ENCODE assay signal across 9 cellular contexts in the genomic region with DNA sequence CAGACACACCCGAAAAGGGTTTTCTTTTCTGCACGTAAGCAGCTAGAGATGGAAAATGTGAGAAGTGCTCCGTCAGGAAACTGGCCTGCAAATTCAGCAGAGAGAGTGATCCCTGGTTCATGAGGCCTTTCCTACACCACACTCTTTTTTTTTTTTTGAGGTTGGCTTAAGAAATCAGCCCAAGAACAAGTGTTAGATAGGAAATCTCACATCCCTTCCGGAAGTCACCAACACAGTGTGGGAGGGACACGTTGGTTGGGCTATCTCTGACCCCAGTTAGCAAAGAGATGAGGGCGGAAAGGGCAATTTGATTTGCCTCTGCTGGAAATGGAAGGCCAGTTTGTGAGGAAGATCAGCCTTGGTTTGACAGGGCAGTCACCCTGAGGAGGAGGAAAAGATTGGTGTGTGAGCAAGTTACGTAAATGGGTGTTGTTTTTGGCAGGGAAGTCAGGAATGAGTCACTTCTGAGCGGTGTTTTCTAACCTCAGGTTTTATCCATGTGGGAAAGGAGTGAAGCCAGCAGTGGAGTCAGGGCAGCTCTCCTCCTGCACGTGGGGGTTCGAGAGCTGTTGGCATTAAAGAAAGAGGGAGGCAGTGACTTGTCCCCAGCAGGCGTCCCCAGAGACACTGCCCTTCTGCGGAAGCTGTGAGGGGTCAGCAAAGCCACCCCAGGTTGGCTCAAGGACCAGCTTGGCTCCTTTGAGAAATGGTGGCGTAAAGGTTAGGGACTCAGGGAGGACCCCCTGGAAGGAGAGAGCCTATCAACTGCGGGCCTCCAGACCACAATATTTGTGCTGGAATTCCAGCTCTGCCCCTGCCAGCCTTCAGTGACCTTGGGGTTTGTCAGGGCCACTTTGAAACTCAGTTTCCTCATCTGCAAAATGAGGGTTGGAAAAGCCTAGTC.
DNase-seq lines count a peak whose midpoint lies in the region; ATAC-seq and TF ChIP-seq lines count a peak whose summit lies in the region.
"Had no signal": no experiment of that assay in that cellular context is flagged by ENCODE, and none has a peak within 500 bp of the region (broad histone marks: within the 10 kb centered on the region; RNA-seq: fewer than 3 reads in every experiment).

No MANE protein-coding gene starts in this region.

- peaks cover 8% of the 10 kb centered on the region for H3K9me3 Mint-ChIP-seq in activated CD4-positive, alpha-beta memory T cell treated with anti-CD3 and anti-CD28 coated beads for 36 hours

- WGBS in prostate gland = 47% methylated on average over 14 of the region's 14 CpGs

- H3K27ac Mint-ChIP-seq in activated CD4-positive, alpha-beta memory T cell treated with anti-CD3 and anti-CD28 coated beads for 36 hours = peak overlapping the region; percentile 85

- POLR2A ChIA-PET in A673 (lab: Charles Lee; ENCODE audit: low non-redundant PET) = no interaction called here
- POLR2A ChIA-PET in activated CD4-positive, alpha-beta memory T cell treated with anti-CD3 and anti-CD28 coated beads for 36 hours (lab: Charles Lee) = interaction anchor here (1.2 to 1.6 kb wide), 3 partner anchors 234 to 242 kb away, joined by 4 to 6 read pairs (median 5); partner anchors contain the start of gene BHLHE40

- peaks cover 28% of the 10 kb centered on the region for H3K36me3 Mint-ChIP-seq in activated CD4-positive, alpha-beta memory T cell treated with anti-CD3 and anti-CD28 coated beads for 36 hours

- H3K27me3 Mint-ChIP-seq in activated CD4-positive, alpha-beta memory T cell treated with anti-CD3 and anti-CD28 coated beads for 36 hours = no peaks in the 10 kb centered on the region

- TF ChIP-seq POLR2A in prostate gland (IDR thresholded peaks at IDR 0.05) = peak; percentile 67

- H3K4me3 Mint-ChIP-seq in activated CD4-positive, alpha-beta memory T cell treated with anti-CD3 and anti-CD28 coated beads for 36 hours = peak overlapping the region; percentile 3

- peaks cover 26% of the 10 kb centered on the region for H3K4me1 ChIP-seq in A673 (ENCODE audit: insufficient read depth, low read length, poor library complexity, severe bottlenecking)
- peaks cover 11% of the 10 kb centered on the region for H3K4me1 ChIP-seq in prostate gland (replicated peaks)

- BruUV-seq in A673 (replicated peaks; lab: Mats Ljungman, UMichigan) = no TSS peak

- TF ChIP-seq CTCF in A673 (conservative IDR thresholded peaks at IDR 0.05; ENCODE audit: low read depth, low read length) = no peak
- no peak for TF ChIP-seq CTCF in fibroblast of villous mesenchyme (IDR thresholded peaks at IDR 0.05; ENCODE audit: insufficient read depth, low read depth, low read length)
- no peak for TF ChIP-seq CTCF in prostate gland (IDR thresholded peaks at IDR 0.05)

- ATAC-seq in GM21717 (IDR thresholded peaks at IDR 0.05; ENCODE audit: unreplicated experiment) (no peak), GM21526 (IDR thresholded peaks at IDR 0.05; ENCODE audit: low FRiP score, unreplicated experiment) (no peak)

- H3K4me3 ChIP-seq in A673 (ENCODE audit: low read depth, low read length, poor library complexity, severe bottlenecking) (no peak overlapping the region), fibroblast of villous mesenchyme (ENCODE audit: low read depth, low read length) (no peak overlapping the region), prostate gland (no peak overlapping the region)
- H3K4me3 ChIP-seq: cardiac muscle cell had no signal

- H3K4me1 Mint-ChIP-seq in activated CD4-positive, alpha-beta memory T cell treated with anti-CD3 and anti-CD28 coated beads for 36 hours (ENCODE audit: low read depth) = peaks cover 51% of the 10 kb centered on the region

- CTCF ChIA-PET in A673 (lab: Charles Lee) = no interaction called here
- CTCF ChIA-PET in activated CD4-positive, alpha-beta memory T cell treated with anti-CD3 and anti-CD28 coated beads for 36 hours (lab: Charles Lee) = interaction anchor here (0.7 to 0.9 kb wide), 2 partner anchors 25 to 30 kb away, joined by 3 read pairs; no protein-coding TSS in a partner anchor

- no peaks in the 10 kb centered on the region for H3K9me3 ChIP-seq in A673 (ENCODE audit: low read depth, low read length, poor library complexity, severe bottlenecking)
- H3K9me3 ChIP-seq in prostate gland = no peaks in the 10 kb centered on the region

- intact Hi-C loops in A673 (cut with micrococcal nuclease; ENCODE audit: unreplicated experiment) (no loop called here), prostate gland (cut with DNase I) (loop anchor here (10.0 kb wide), 1 partner anchor 243 kb away; no protein-coding TSS in a partner anchor)
- intact Hi-C loops in activated CD4-positive, alpha-beta memory T cell treated with anti-CD3 and anti-CD28 coated beads for 36 hours (cut with micrococcal nuclease) = loop anchor here (1.0 to 5.0 kb wide), 6 partner anchors 9 to 237 kb away; partner anchors contain the start of gene BHLHE40

- DNase-seq in A673 (ENCODE audit: low spot score) = no peak
- DNase-seq in HT-29 (ENCODE audit: low spot score) = peak; percentile 63
- DNase-seq in activated CD4-positive, alpha-beta memory T cell treated with anti-CD3 and anti-CD28 coated beads for 36 hours = peak; percentile 52
- DNase-seq in fibroblast of villous mesenchyme (ENCODE audit: low read depth) = peak; percentile 99
- peak; percentile 88 for DNase-seq in prostate gland (ENCODE audit: low spot score)
- no peak for DNase-seq in GM19238 (ENCODE audit: insufficient read length, low spot score)

- H3K27ac ChIP-seq in A673 (ENCODE audit: low read depth, low read length, poor library complexity, severe bottlenecking) (peak overlapping the region; percentile 59), prostate gland (peak overlapping the region; percentile 80)
- H3K27ac ChIP-seq: cardiac muscle cell had no signal

- H3K36me3 ChIP-seq in A673 (ENCODE audit: insufficient read depth, low read length, poor library complexity, severe bottlenecking) (no peaks in the 10 kb centered on the region), prostate gland (no peaks in the 10 kb centered on the region)
- H3K36me3 ChIP-seq: cardiac muscle cell had no signal

- H3K27me3 ChIP-seq in A673 (replicated peaks; ENCODE audit: insufficient read depth, low read depth, low read length, poor library complexity) (no peaks in the 10 kb centered on the region), prostate gland (replicated peaks; ENCODE audit: insufficient read depth) (no peaks in the 10 kb centered on the region)
- H3K27me3 ChIP-seq: cardiac muscle cell had no signal

Comparison
In these comparisons a context has a peak if more than half of its experiments do, and no peak if none do; other contexts are left out.
1. DNase-seq: peak in HT-29 (single experiment), activated CD4-positive, alpha-beta memory T cell treated with anti-CD3 and anti-CD28 coated beads for 36 hours (single experiment), fibroblast of villous mesenchyme (single experiment) and prostate gland (single experiment); none in A673 (single experiment) and GM19238 (single experiment).